ENCODE assay signal across 1 cellular context in the genomic region with DNA sequence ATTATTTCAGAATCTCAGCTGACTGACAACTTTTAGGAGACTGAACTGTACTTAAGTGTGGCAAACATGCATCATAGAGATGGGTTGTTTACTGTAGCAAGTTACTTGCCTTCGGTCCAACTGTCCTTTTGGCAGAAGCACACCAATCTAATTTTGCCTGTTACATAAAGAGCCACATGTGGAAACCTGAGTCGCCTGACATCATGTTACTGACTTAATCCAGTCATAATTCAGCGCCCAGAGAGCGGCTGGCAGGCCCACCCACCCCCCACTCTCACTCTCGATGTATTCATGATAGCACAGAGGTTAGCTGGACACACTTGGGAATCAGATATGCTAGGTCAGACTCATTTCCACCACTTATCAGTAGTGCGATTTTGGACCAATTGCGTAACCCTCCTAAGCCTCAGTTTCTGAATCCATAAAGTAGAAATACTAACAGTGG.
TF ChIP-seq lines count a peak whose summit lies in the region.

No MANE protein-coding gene starts in this region.

TF ChIP-seq in SK-N-SH, 30 proteins besides CTCF, POLR2A, EP300 and RAD21 (continued from another document):
- TF ChIP-seq RCOR1 (IDR thresholded peaks at IDR 0.05; ENCODE audit: low read length) (no peak), MXI1 (IDR thresholded peaks at IDR 0.05; ENCODE audit: low read depth, low read length) (peak; percentile 15; the same call in 1 of the 2 replicates), RXRA (IDR thresholded peaks at IDR 0.05; ENCODE audit: borderline replicate concordance, low read depth) (no peak), NRF1 (IDR thresholded peaks at IDR 0.05; ENCODE audit: low read depth, low read length) (no peak), TAF1 (IDR thresholded peaks at IDR 0.05; ENCODE audit: borderline replicate concordance, low read depth, low read length) (no peak), POLR2AphosphoS5 (IDR thresholded peaks at IDR 0.05; ENCODE audit: low read depth, low read length) (no peak), EZH2phosphoT487 (IDR thresholded peaks at IDR 0.05; ENCODE audit: borderline replicate concordance, low read depth) (no peak), FOSL2 (IDR thresholded peaks at IDR 0.05; ENCODE audit: borderline replicate concordance, low read depth) (no peak), ELF1 (IDR thresholded peaks at IDR 0.05) (no peak)
